25 cellular contexts compared by ENCODE assay signal in genomic region chr1:155487537-155487936, GRCh38.
"Had no signal": no experiment of that assay in that cellular context is flagged by ENCODE, and none has a peak within 500 bp of the region (broad histone marks: within the 10 kb centered on the region; RNA-seq: fewer than 3 reads in every experiment).

No MANE protein-coding gene starts in this region.

- H3K9me3 ChIP-seq: SJSA1 had no signal

- H3K4me3 ChIP-seq: SJSA1, SK-N-MC had no signal

- H3K4me3 Mint-ChIP-seq: IgD-negative memory B cell had no signal

- FAIRE-seq: HTR-8/SVneo, RCC 7860 had no signal

- H3K9me3 Mint-ChIP-seq: IgD-negative memory B cell had no signal

- H3K27ac Mint-ChIP-seq: IgD-negative memory B cell had no signal

- H3K27me3 Mint-ChIP-seq: IgD-negative memory B cell had no signal

- H3K27me3 ChIP-seq: SJSA1 had no signal

- DNase-seq: KBM-7, MV-4-11, NCI-H1048, NCI-H1105, NCI-H1417, NCI-H1436 treated with DMSO at 0.1 percent for 48 hours, NCI-H1694, NCI-H1930, NCI-H2081, NCI-H2107, NCI-H2171, NCI-H226, NCI-H446, NCI-H510A, NCI-H524 treated with DMSO at 0.1 percent for 48 hours, NCI-H774, Right ventricle myocardium superior, RPMI8226, SIG-M5 had no signal

- H3K27ac ChIP-seq: HL-60, SJSA1, SK-N-MC had no signal

- H3K4me1 ChIP-seq: SJSA1 had no signal
